14 cellular contexts compared by ENCODE assay signal in the genomic region with DNA sequence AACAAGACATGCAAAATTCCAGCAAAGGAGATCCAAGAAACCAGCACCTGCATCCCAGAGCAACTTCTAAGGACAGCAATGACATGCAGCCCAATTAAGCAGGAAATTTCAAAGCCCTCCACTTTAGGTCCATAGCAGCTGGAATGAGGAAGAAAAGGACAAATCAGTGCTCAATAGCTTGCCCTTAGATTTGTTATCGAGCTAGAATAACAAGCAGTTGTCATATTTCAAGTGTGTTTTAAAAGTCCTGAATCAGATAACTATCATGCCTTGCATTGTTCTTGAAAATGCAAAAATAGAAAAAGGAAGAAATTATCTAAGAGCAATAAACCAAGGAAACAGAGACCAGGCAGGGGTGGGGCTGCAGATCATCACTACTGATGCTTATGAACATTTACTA.
"Had no signal": no experiment of that assay in that cellular context is flagged by ENCODE, and none has a peak within 500 bp of the region (broad histone marks: within the 10 kb centered on the region; RNA-seq: fewer than 3 reads in every experiment).

No MANE protein-coding gene starts in this region.

- H3K36me3 Mint-ChIP-seq: activated CD4-positive, alpha-beta memory T cell treated with anti-CD3 and anti-CD28 coated beads for 36 hours; activated CD8-positive, alpha-beta memory T cell treated with anti-CD3 and anti-CD28 coated beads, Interleukin-2, amount 10 ng/mL, durations not matched to agents 7 days and 5 days had no signal

- ATAC-seq: activated CD8-positive, alpha-beta memory T cell treated with anti-CD3 and anti-CD28 coated beads, Interleukin-2, amount 10 ng/mL, durations not matched to agents 7 days and 5 days; left lobe of liver had no signal

- DNase-seq: activated CD4-positive, alpha-beta memory T cell treated with anti-CD3 and anti-CD28 coated beads for 36 hours; activated CD8-positive, alpha-beta memory T cell treated with anti-CD3 and anti-CD28 coated beads, Interleukin-2, amount 10 ng/mL, durations not matched to agents 7 days and 5 days; activated naive CD4-positive, alpha-beta T cell treated with anti-CD3 and anti-CD28 coated beads, Interleukin-2, amount 10 ng/mL, durations not matched to agents 7 days and 5 days; activated T-cell treated with anti-CD3 and anti-CD28 coated beads, Interleukin-2, amount 50 U/mL, for 1 hour; dermis blood vessel endothelial cell; mammary epithelial cell; naive thymus-derived CD4-positive, alpha-beta T cell; occipital lobe; stimulated activated CD4-positive, alpha-beta T cell treated with anti-CD3 and anti-CD28 coated beads, Interleukin-4, amount 100 ng/mL, for 4 hours; stimulated activated CD8-positive, alpha-beta memory T cell treated with anti-CD3 and anti-CD28 coated beads, Interleukin-4, amount 100 ng/mL, for 48 hours; stimulated activated naive CD4-positive, alpha-beta T cell treated with Interleukin-2 at 50 U/mL for 16 hours; T-helper 9 cell had no signal

- H3K27me3 Mint-ChIP-seq: activated CD4-positive, alpha-beta memory T cell treated with anti-CD3 and anti-CD28 coated beads for 36 hours; activated naive CD4-positive, alpha-beta T cell treated with anti-CD3 and anti-CD28 coated beads, Interleukin-2, amount 10 ng/mL, durations not matched to agents 7 days and 5 days; naive thymus-derived CD4-positive, alpha-beta T cell had no signal

- H3K27ac Mint-ChIP-seq: activated CD4-positive, alpha-beta memory T cell treated with anti-CD3 and anti-CD28 coated beads for 36 hours; activated CD8-positive, alpha-beta memory T cell treated with anti-CD3 and anti-CD28 coated beads, Interleukin-2, amount 10 ng/mL, durations not matched to agents 7 days and 5 days; activated naive CD4-positive, alpha-beta T cell treated with anti-CD3 and anti-CD28 coated beads, Interleukin-2, amount 10 ng/mL, durations not matched to agents 7 days and 5 days; naive thymus-derived CD4-positive, alpha-beta T cell had no signal

- H3K9me3 Mint-ChIP-seq: activated CD4-positive, alpha-beta memory T cell treated with anti-CD3 and anti-CD28 coated beads for 36 hours; naive thymus-derived CD4-positive, alpha-beta T cell had no signal

- H3K4me3 ChIP-seq: skin epidermis had no signal

- H3K4me3 Mint-ChIP-seq: activated CD4-positive, alpha-beta memory T cell treated with anti-CD3 and anti-CD28 coated beads for 36 hours; activated CD8-positive, alpha-beta memory T cell treated with anti-CD3 and anti-CD28 coated beads, Interleukin-2, amount 10 ng/mL, durations not matched to agents 7 days and 5 days; activated naive CD4-positive, alpha-beta T cell treated with anti-CD3 and anti-CD28 coated beads, Interleukin-2, amount 10 ng/mL, durations not matched to agents 7 days and 5 days; naive thymus-derived CD4-positive, alpha-beta T cell had no signal
